ENCODE assay signal across 12 cellular contexts in the genomic region with DNA sequence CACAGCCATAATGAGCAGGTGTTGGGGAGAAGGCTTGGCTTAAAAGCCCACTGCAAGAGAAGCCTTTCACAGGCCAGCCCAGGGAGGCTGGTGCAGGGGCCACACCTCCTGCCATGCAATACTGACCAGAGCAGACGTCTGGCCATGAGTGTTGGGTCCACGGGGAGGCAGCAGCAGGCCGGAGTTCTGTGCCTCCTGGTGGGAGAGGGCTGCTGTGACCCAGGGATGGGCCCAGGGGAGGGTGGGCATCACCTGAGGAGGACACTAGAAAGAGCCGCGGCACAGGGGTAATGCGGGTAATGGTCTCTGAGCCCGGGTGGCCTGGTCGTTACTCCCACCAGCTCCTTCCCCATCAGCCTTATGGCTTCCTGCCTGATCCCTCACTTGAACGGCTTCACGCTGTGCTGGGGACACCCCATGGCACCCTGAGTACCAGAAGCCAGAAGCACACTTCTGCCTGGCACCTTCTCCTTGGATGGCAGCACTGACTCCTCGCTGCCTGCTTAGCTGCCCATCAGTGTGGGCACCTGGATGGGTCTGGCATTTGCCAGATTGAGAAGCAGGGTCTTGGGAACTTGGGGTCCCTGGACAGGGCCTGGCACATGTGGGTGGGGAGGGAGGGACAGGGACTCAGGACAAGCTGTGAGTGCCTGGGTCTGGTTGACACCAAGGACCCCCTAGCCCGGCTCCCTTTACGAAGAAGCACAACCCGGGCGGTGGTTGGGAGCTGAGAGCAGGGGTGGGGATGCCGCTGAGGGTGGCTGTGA.
A peak's percentile ranks its signal among the peaks of the same experiment; 100 is the strongest.
DNase-seq lines count a peak whose midpoint lies in the region; ATAC-seq and TF ChIP-seq lines count a peak whose summit lies in the region.
"Had no signal": no experiment of that assay in that cellular context is flagged by ENCODE, and none has a peak within 500 bp of the region (broad histone marks: within the 10 kb centered on the region; RNA-seq: fewer than 3 reads in every experiment).

No MANE protein-coding gene starts in this region.

- TF ChIP-seq POLR2A in prostate gland (IDR thresholded peaks at IDR 0.05): no peak

- CTCF ChIA-PET in CD4-positive, alpha-beta T cell (lab: Charles Lee): no interaction called here

- no peaks in the 10 kb centered on the region for H3K9me3 ChIP-seq in CD4-positive, alpha-beta T cell (ENCODE audit: control insufficient read depth, low read length)
- H3K9me3 ChIP-seq in prostate gland: no peaks in the 10 kb centered on the region

- H3K27ac ChIP-seq in CD4-positive, alpha-beta T cell (ENCODE audit: low read depth, low read length): peak overlapping the region; percentile 53
- peak overlapping the region; percentile 99 for H3K27ac ChIP-seq in layer of hippocampus (ENCODE audit: low read depth, low read length)
- peak overlapping the region; percentile 66 to 75 for H3K27ac ChIP-seq in prostate gland

- WGBS in prostate gland: 78% methylated on average over 15 of the region's 16 CpGs

- peaks cover 18% of the 10 kb centered on the region for H3K4me1 ChIP-seq in prostate gland (replicated peaks)

- H3K4me3 ChIP-seq in prostate gland: no peak overlapping the region
- H3K4me3 ChIP-seq: K562, skin epidermis had no signal

- no peak for ATAC-seq in CD4-positive, alpha-beta T cell (ENCODE audit: poor library complexity)
- ATAC-seq: K562 had no signal

- H3K36me3 ChIP-seq in prostate gland: no peaks in the 10 kb centered on the region

- no peak for DNase-seq in CD4-positive, alpha-beta T cell
- DNase-seq in prostate gland (ENCODE audit: low spot score) (no peak), NCI-H2107 (lab: John Stamatoyannopoulos, UW) (no peak), NCI-H748 (lab: John Stamatoyannopoulos, UW; ENCODE audit: unreplicated experiment) (no peak), NCI-H2171 treated with DMSO at 0.1 percent for 48 hours (lab: John Stamatoyannopoulos, UW) (no peak), UCSD-AML1 (lab: John Stamatoyannopoulos, UW; ENCODE audit: unreplicated experiment) (no peak)
- DNase-seq: activated naive CD4-positive, alpha-beta T cell treated with Interleukin-2 at 50 U/mL for 16 hours; NCI-H1930 had no signal

- H3K9me3 Mint-ChIP-seq in CD4-positive, alpha-beta T cell: no peaks in the 10 kb centered on the region
- H3K9me3 Mint-ChIP-seq in brain: no peaks in the 10 kb centered on the region

- H3K4me1 Mint-ChIP-seq in CD4-positive, alpha-beta T cell (ENCODE audit: low read depth): no peaks in the 10 kb centered on the region
- H3K4me1 Mint-ChIP-seq in brain: peaks cover 70% of the 10 kb centered on the region

- no peaks in the 10 kb centered on the region for H3K27me3 ChIP-seq in CD4-positive, alpha-beta T cell (ENCODE audit: control insufficient read depth, insufficient read depth, low read length)
- H3K27me3 ChIP-seq in layer of hippocampus (ENCODE audit: control insufficient read depth, insufficient read depth, low read length) (no peaks in the 10 kb centered on the region), prostate gland (replicated peaks; ENCODE audit: insufficient read depth) (no peaks in the 10 kb centered on the region)

- H3K27ac Mint-ChIP-seq in CD4-positive, alpha-beta T cell: peak overlapping the region; percentile 24
- H3K27ac Mint-ChIP-seq in brain: peak overlapping the region in 3 of 5 experiments; percentile 51 to 85 (median 63)

- POLR2A ChIA-PET in CD4-positive, alpha-beta T cell (lab: Charles Lee): interaction anchor here (0.7 kb wide), 1 partner anchor 14 kb away, joined by 3 read pairs; no protein-coding TSS in a partner anchor

- H3K4me3 Mint-ChIP-seq in CD4-positive, alpha-beta T cell: no peak overlapping the region
- no peak overlapping the region for H3K4me3 Mint-ChIP-seq in brain

- H3K27me3 Mint-ChIP-seq in CD4-positive, alpha-beta T cell: no peaks in the 10 kb centered on the region
- no peaks in the 10 kb centered on the region for H3K27me3 Mint-ChIP-seq in brain

- intact Hi-C loops in CD4-positive, alpha-beta T cell (cut with DNase I, micrococcal nuclease): no loop called here
- intact Hi-C loops in prostate gland (cut with DNase I): no loop called here

- TF ChIP-seq CTCF in CD4-positive, alpha-beta T cell (IDR thresholded peaks at IDR 0.05): no peak
- TF ChIP-seq CTCF in brain (conservative IDR thresholded peaks at IDR 0.05) (no peak), prostate gland (IDR thresholded peaks at IDR 0.05) (no peak)

- peaks cover 31% of the 10 kb centered on the region for H3K36me3 Mint-ChIP-seq in CD4-positive, alpha-beta T cell (ENCODE audit: low read depth)
- H3K36me3 Mint-ChIP-seq in brain: peaks cover 9% of the 10 kb centered on the region
